Comparison of ENCODE assay signal across 15 cellular contexts in the genomic region with DNA sequence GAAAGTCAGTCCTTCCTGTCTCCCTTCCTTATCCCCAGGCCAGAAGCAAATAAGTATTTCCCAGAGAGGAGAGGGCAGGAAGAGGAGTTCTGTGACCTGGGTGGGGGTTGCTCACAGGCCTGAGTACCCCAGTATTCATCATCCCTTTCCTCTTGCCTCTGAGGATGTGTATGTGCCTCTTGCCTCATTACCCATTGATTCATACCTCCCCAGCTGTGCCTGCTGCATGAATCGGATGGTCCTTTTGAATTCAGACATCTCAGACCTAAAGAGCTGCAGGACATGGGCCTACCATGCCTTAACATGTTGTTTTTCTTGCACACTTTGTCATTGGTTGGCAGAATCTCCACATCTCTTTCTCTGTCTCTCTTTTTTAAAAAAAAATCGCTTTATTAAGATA.
DNase-seq lines count a peak whose midpoint lies in the region; ATAC-seq, FAIRE-seq and TF ChIP-seq lines count a peak whose summit lies in the region.
"Had no signal": no experiment of that assay in that cellular context is flagged by ENCODE, and none has a peak within 500 bp of the region (broad histone marks: within the 10 kb centered on the region; RNA-seq: fewer than 3 reads in every experiment).

No MANE protein-coding gene starts in this region.

- H2AFZ ChIP-seq in Loucy (ENCODE audit: low read length): 0 out of 2 replicates have a peak overlapping the region, but pooled peaks have one; percentile 15
- H2AFZ ChIP-seq in endothelial cell of umbilical vein (ENCODE audit: low read depth, low read length): no peak overlapping the region
- no peak overlapping the region for H2AFZ ChIP-seq in trophoblast cell (ENCODE audit: insufficient read depth, low read length, poor library complexity)

- no peak overlapping the region for H2BK120ac ChIP-seq in trophoblast cell (ENCODE audit: insufficient read depth, low read length, poor library complexity)

- H3K9me1 ChIP-seq in endothelial cell of umbilical vein (replicated peaks; ENCODE audit: control insufficient read depth, extremely low read depth, insufficient read depth, low read length): no peaks in the 10 kb centered on the region

- H3K27ac ChIP-seq in endothelial cell of umbilical vein (ENCODE audit: insufficient read depth, low read depth, low read length) (no peak overlapping the region), trophoblast cell (ENCODE audit: low read depth, low read length) (no peak overlapping the region), breast epithelium (no peak overlapping the region)

- WGBS in trophoblast cell (ENCODE audit: extremely low coverage, insufficient coverage, insufficient read length): no CpG with 5 or more reads among the region's 2 CpGs

- ATAC-seq in GM18502 (IDR thresholded peaks at IDR 0.05; ENCODE audit: poor library complexity, unreplicated experiment): peak; percentile 22
- ATAC-seq: SK-N-SH treated with all-trans-retinoic acid at 6 μM for 48 hours had no signal

- peaks cover 6% of the 10 kb centered on the region; the same call in 1 of the 2 replicates for H3F3A ChIP-seq in Loucy (ENCODE audit: low read depth)

- peak overlapping the region; percentile 47 for H2AK5ac ChIP-seq in trophoblast cell (ENCODE audit: low read length)

- intact Hi-C loops in endothelial cell of umbilical vein (cut with micrococcal nuclease) (no loop called here), breast epithelium (cut with DNase I; ENCODE audit: low total_unique reads) (no loop called here)

- no peak overlapping the region for H3K18ac ChIP-seq in trophoblast cell (ENCODE audit: low read length)

- POLR2A ChIA-PET in endothelial cell of umbilical vein (lab: Charles Lee): no interaction called here

- H3K4me1 ChIP-seq in Loucy (ENCODE audit: insufficient read depth, low read length, poor library complexity, severe bottlenecking) (peaks cover 44% of the 10 kb centered on the region), endothelial cell of umbilical vein (ENCODE audit: control insufficient read depth, extremely low read depth, insufficient read depth, low read length) (peaks cover 12% of the 10 kb centered on the region), trophoblast cell (ENCODE audit: control insufficient read depth in 1 of 2, insufficient read depth in 2 of 2, low read length in 2 of 2) (peaks cover 0 to 21% of the 10 kb centered on the region in 2 experiments), breast epithelium (no peaks in the 10 kb centered on the region)

- DNase-seq in endothelial cell of umbilical vein (ENCODE audit: low read depth, low spot score) (peak; percentile 22), trophoblast cell (no peak), G401 (ENCODE audit: low spot score) (no peak), breast epithelium (ENCODE audit: low spot score in 2 of 2) (no peak)
- no peak for DNase-seq in stimulated activated CD4-positive, alpha-beta T cell treated with anti-CD3 and anti-CD28 coated beads, Interleukin-4, amount 100 ng/mL, for 1 hour
- DNase-seq: AML-193; CD4-positive, CD25-positive, alpha-beta regulatory T cell; GDM1; NCI-H446; Right ventricle myocardium superior had no signal

- H3K79me2 ChIP-seq in Loucy (ENCODE audit: insufficient read depth, low read length) (no peaks in the 10 kb centered on the region), endothelial cell of umbilical vein (ENCODE audit: control insufficient read depth, insufficient read depth, low read length) (no peaks in the 10 kb centered on the region), trophoblast cell (ENCODE audit: control insufficient read depth, insufficient read depth, low read length, poor library complexity) (no peaks in the 10 kb centered on the region)

- H3K27me3 ChIP-seq in Loucy (ENCODE audit: insufficient read depth, low read length, poor library complexity, severe bottlenecking) (no peaks in the 10 kb centered on the region), endothelial cell of umbilical vein (ENCODE audit: control insufficient read depth in 2 of 2, insufficient read depth in 2 of 2, low read length in 2 of 2) (no peaks in the 10 kb centered on the region), trophoblast cell (ENCODE audit: insufficient read depth, low read length) (no peaks in the 10 kb centered on the region), breast epithelium (no peaks in the 10 kb centered on the region)

- H3K23ac ChIP-seq in trophoblast cell (ENCODE audit: low read length): no peak overlapping the region

- TF ChIP-seq CTCF in Loucy (conservative IDR thresholded peaks at IDR 0.05; ENCODE audit: low read length): no peak
- TF ChIP-seq CTCF in endothelial cell of umbilical vein (IDR thresholded peaks at IDR 0.05; ENCODE audit: extremely low read depth in 1 of 2, insufficient read depth in 1 of 2, low read depth in 1 of 2, low read length in 2 of 2): no peak
- no peak for TF ChIP-seq CTCF in breast epithelium (IDR thresholded peaks at IDR 0.05)

- H3K9ac ChIP-seq in Loucy (ENCODE audit: low read depth, low read length, poor library complexity, severe bottlenecking) (no peak overlapping the region), endothelial cell of umbilical vein (replicated peaks; ENCODE audit: extremely low read depth, insufficient read depth, low read length) (no peak overlapping the region), trophoblast cell (ENCODE audit: low read length) (no peak overlapping the region)

- H3K79me1 ChIP-seq in trophoblast cell (ENCODE audit: low read length): peaks cover 4% of the 10 kb centered on the region

- H2BK5ac ChIP-seq in trophoblast cell (ENCODE audit: low read depth, low read length, poor library complexity): no peak overlapping the region

- H2BK12ac ChIP-seq in trophoblast cell (ENCODE audit: low read length): no peak overlapping the region

- H3K9me2 ChIP-seq in Loucy (replicated peaks; ENCODE audit: low read depth, low read length): no peaks in the 10 kb centered on the region

- in situ Hi-C loops in G401 (cut with HindIII; ENCODE audit: low sequenced_read_pairs): no loop called here

- H3K9me3 ChIP-seq in Loucy (ENCODE audit: insufficient read depth, low read depth, low read length) (no peaks in the 10 kb centered on the region), endothelial cell of umbilical vein (replicated peaks; ENCODE audit: control insufficient read depth, insufficient read depth, low read length) (no peaks in the 10 kb centered on the region), trophoblast cell (ENCODE audit: insufficient read depth, low read depth, low read length) (no peaks in the 10 kb centered on the region), breast epithelium (no peaks in the 10 kb centered on the region)
- H3K9me3 ChIP-seq: HAP-1 had no signal

- no peaks in the 10 kb centered on the region for H4K20me1 ChIP-seq in Loucy (ENCODE audit: insufficient read depth, low read length, poor library complexity, severe bottlenecking)
- H4K20me1 ChIP-seq in endothelial cell of umbilical vein (replicated peaks; ENCODE audit: control insufficient read depth, extremely low read depth, insufficient read depth, low read length): no peaks in the 10 kb centered on the region

- no TSS peak for BruUV-seq in endothelial cell of umbilical vein (replicated peaks; lab: Mats Ljungman, UMichigan)

- no peak overlapping the region for H4K91ac ChIP-seq in trophoblast cell (ENCODE audit: low read depth, low read length)

- FAIRE-seq in endothelial cell of umbilical vein (lab: Jason Lieb, UNC): no peak
- FAIRE-seq: HTR-8/SVneo had no signal

- H4K12ac ChIP-seq in trophoblast cell (ENCODE audit: low read depth, low read length): no peak overlapping the region

- CTCF ChIA-PET in endothelial cell of umbilical vein (lab: Charles Lee): no interaction called here

- no peak overlapping the region for H3K4me3 ChIP-seq in Loucy (ENCODE audit: low read length, poor library complexity, severe bottlenecking)
- H3K4me3 ChIP-seq in endothelial cell of umbilical vein (replicated peaks in 1 of 3; ENCODE audit: insufficient read depth in 1 of 3, low read depth in 1 of 3, low read length in 3 of 3): no peak overlapping the region
- no peak overlapping the region for H3K4me3 ChIP-seq in trophoblast cell (ENCODE audit: low read depth, low read length)
- H3K4me3 ChIP-seq in breast epithelium: no peak overlapping the region
- H3K4me3 ChIP-seq: HAP-1 had no signal

- no peak overlapping the region for H3K4ac ChIP-seq in trophoblast cell (ENCODE audit: low read depth, low read length)

- no peak overlapping the region for H3K4me2 ChIP-seq in Loucy (ENCODE audit: low read depth, low read length, poor library complexity, severe bottlenecking)
- no peak overlapping the region for H3K4me2 ChIP-seq in endothelial cell of umbilical vein (ENCODE audit: insufficient read depth, low read length)
- H3K4me2 ChIP-seq in trophoblast cell (ENCODE audit: low read length): no peak overlapping the region

- H4K8ac ChIP-seq in trophoblast cell (ENCODE audit: low read depth, low read length): no peak overlapping the region

- no peak overlapping the region for H3K14ac ChIP-seq in trophoblast cell (ENCODE audit: low read length)

- dilution Hi-C loops in endothelial cell of umbilical vein (cut with MboI; ENCODE audit: extremely low pct_ligation_motif_present, low sequenced_read_pairs): no loop called here

- no peak for TF ChIP-seq POLR2A in endothelial cell of umbilical vein (IDR thresholded peaks at IDR 0.05; ENCODE audit: low read depth, low read length)
- no peak for TF ChIP-seq POLR2A in breast epithelium (IDR thresholded peaks at IDR 0.05)

- H3K36me3 ChIP-seq in Loucy (ENCODE audit: insufficient read depth, low read length): no peaks in the 10 kb centered on the region
- H3K36me3 ChIP-seq in endothelial cell of umbilical vein (ENCODE audit: control insufficient read depth in 2 of 2, extremely low read depth in 1 of 2, insufficient read depth in 2 of 2, low read length in 2 of 2): no peaks in the 10 kb centered on the region
- H3K36me3 ChIP-seq in trophoblast cell (ENCODE audit: control insufficient read depth in 1 of 2, insufficient read depth in 2 of 2, low read length in 2 of 2): no peaks in the 10 kb centered on the region
- H3K36me3 ChIP-seq in breast epithelium: no peaks in the 10 kb centered on the region
- H3K36me3 ChIP-seq: HAP-1 had no signal

TF ChIP-seq in endothelial cell of umbilical vein, 7 proteins besides CTCF, POLR2A, EP300 and RAD21:
- no peak for TF ChIP-seq GATA2 (IDR thresholded peaks at IDR 0.05; ENCODE audit: insufficient read depth, insufficient read length, low read depth, low read length)
- no peak for TF ChIP-seq POLR2AphosphoS5 (IDR thresholded peaks at IDR 0.05; ENCODE audit: insufficient read depth, low read depth, low read length)
- no peak for TF ChIP-seq EZH2 (IDR thresholded peaks at IDR 0.05; ENCODE audit: borderline replicate concordance, low read depth, low read length, severe bottlenecking)
- no peak for TF ChIP-seq MYC (IDR thresholded peaks at IDR 0.05; ENCODE audit: low read depth, low read length)
- no peak for TF ChIP-seq FOS (IDR thresholded peaks at IDR 0.05; ENCODE audit: borderline replicate concordance, insufficient read depth, low read length)
- TF ChIP-seq, protein P1, sequence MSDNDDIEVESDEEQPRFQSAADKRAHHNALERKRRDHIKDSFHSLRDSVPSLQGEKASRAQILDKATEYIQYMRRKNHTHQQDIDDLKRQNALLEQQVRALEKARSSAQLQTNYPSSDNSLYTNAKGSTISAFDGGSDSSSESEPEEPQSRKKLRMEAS (IDR thresholded peaks at IDR 0.05; ENCODE audit: insufficient read depth, insufficient read length): no peak
- TF ChIP-seq JUN (IDR thresholded peaks at IDR 0.05; ENCODE audit: borderline replicate concordance, insufficient read depth, insufficient read length, low read depth): no peak
